16 cellular contexts compared by ENCODE assay signal in genomic region chr19:46730595-46730994, GRCh38. TPM values are rescaled to one million over a fixed set of nuclear protein-coding genes. Genes with fewer than 3 reads are reported as not detected.
DNase-seq lines count a peak whose midpoint lies in the region; ATAC-seq and TF ChIP-seq lines count a peak whose summit lies in the region.
"Had no signal": no experiment of that assay in that cellular context is flagged by ENCODE, and none has a peak within 500 bp of the region (broad histone marks: within the 10 kb centered on the region; RNA-seq: fewer than 3 reads in every experiment).

No MANE protein-coding gene starts in this region.

- no peak overlapping the region for H4K5ac ChIP-seq in IMR-90 (ENCODE audit: low read depth, low read length)

- no peaks in the 10 kb centered on the region for H3K9me3 Mint-ChIP-seq in chondrocyte (ENCODE audit: low read depth)
- H3K9me3 Mint-ChIP-seq: activated naive CD4-positive, alpha-beta T cell treated with anti-CD3 and anti-CD28 coated beads, Interleukin-2, amount 10 ng/mL, durations not matched to agents 7 days and 5 days had no signal

- H2BK15ac ChIP-seq in IMR-90 (ENCODE audit: low read depth, low read length) = no peak overlapping the region

- CTCF ChIA-PET in IMR-90 (lab: Yijun Ruan, JAX) = no interaction called here

- H3K4me3 ChIP-seq in ACC112 (ENCODE audit: low read depth, low read length) (no peak overlapping the region), IMR-90 (ENCODE audit: insufficient read depth, low read depth, low read length) (no peak overlapping the region), neutrophil (ENCODE audit: low read depth in 1 of 2, low read length in 1 of 2) (peak overlapping the region; percentile 68 to 69)

- H2BK5ac ChIP-seq in IMR-90 (ENCODE audit: low read depth, low read length, poor library complexity, severe bottlenecking) = peak overlapping the region; percentile 40

- H3K4ac ChIP-seq in IMR-90 (ENCODE audit: low read depth, low read length) = 0 out of 2 replicates have a peak overlapping the region, but pooled peaks have one; percentile 26

- H3K36me3 Mint-ChIP-seq in chondrocyte (ENCODE audit: low read depth) = peaks cover 24% of the 10 kb centered on the region

- H2BK120ac ChIP-seq in IMR-90 (ENCODE audit: low read depth, low read length) = no peak overlapping the region

- no peaks in the 10 kb centered on the region for H3K27me3 Mint-ChIP-seq in chondrocyte (ENCODE audit: low read depth)
- H3K27me3 Mint-ChIP-seq: activated naive CD4-positive, alpha-beta T cell treated with anti-CD3 and anti-CD28 coated beads, Interleukin-2, amount 10 ng/mL, durations not matched to agents 7 days and 5 days had no signal

- intact Hi-C loops in IMR-90 (cut with micrococcal nuclease) = no loop called here
- intact Hi-C loops in Right ventricle myocardium superior (cut with DNase I) = loop anchor here (10.0 kb wide), 1 partner anchor 126 kb away; the partner anchor contains the start of gene CALM3

- H3K14ac ChIP-seq in IMR-90 (replicated peaks; ENCODE audit: low read depth, low read length) = 0 out of 2 replicates have a peak overlapping the region, but pooled peaks have one; percentile 10

- H3K23ac ChIP-seq in IMR-90 (ENCODE audit: low read depth, low read length) = no peak overlapping the region

- H3K4me1 Mint-ChIP-seq in chondrocyte (ENCODE audit: low read depth) = peaks cover 34% of the 10 kb centered on the region

- H4K8ac ChIP-seq in IMR-90 (ENCODE audit: low read depth in 2 of 2, low read length in 2 of 2) = no peak overlapping the region

- in situ Hi-C loops in IMR-90 (cut with MboI; ENCODE audit: low sequenced_read_pairs) = no loop called here

- no peak overlapping the region for H3K9ac ChIP-seq in IMR-90 (ENCODE audit: low read depth, low read length)
- H3K9ac ChIP-seq: parathyroid adenoma had no signal

- peaks cover 78% of the 10 kb centered on the region for H4K20me1 ChIP-seq in IMR-90 (ENCODE audit: insufficient read depth, low read length)

- peak overlapping the region; percentile 76; the same call in 1 of the 2 replicates for H2AK5ac ChIP-seq in IMR-90 (ENCODE audit: low read depth, low read length)

- dilution Hi-C loops in IMR-90 (cut with HindIII; ENCODE audit: low sequenced_read_pairs, unreplicated experiment) = no loop called here

- H4K91ac ChIP-seq in IMR-90 (ENCODE audit: insufficient read depth, low read depth, low read length) = peak overlapping the region; percentile 23; the same call in 1 of the 2 replicates

- H3K18ac ChIP-seq in IMR-90 (ENCODE audit: low read depth, low read length) = no peak overlapping the region

- no peak overlapping the region for H2BK20ac ChIP-seq in IMR-90 (ENCODE audit: low read depth, low read length)

- ATAC-seq in IMR-90 (ENCODE audit: low read depth) (no peak), HG03095 (IDR thresholded peaks at IDR 0.05; ENCODE audit: unreplicated experiment) (no peak), HG03159 (IDR thresholded peaks at IDR 0.05; ENCODE audit: unreplicated experiment) (no peak), Right ventricle myocardium superior (ENCODE audit: poor library complexity) (no peak)

- H3K36me3 ChIP-seq in ACC112 (ENCODE audit: insufficient read depth, low read length) (0 out of 2 replicates have a peak, but pooled peaks cover 6% of the 10 kb centered on the region), IMR-90 (ENCODE audit: control insufficient read depth, insufficient read depth, low read length) (peaks cover 69% of the 10 kb centered on the region), neutrophil (peaks cover 64% of the 10 kb centered on the region)

- no peak for TF ChIP-seq CTCF in IMR-90 (conservative IDR thresholded peaks at IDR 0.05; ENCODE audit: low read depth, low read length)
- TF ChIP-seq CTCF in chondrocyte (IDR thresholded peaks at IDR 0.05) = no peak
- TF ChIP-seq CTCF in neutrophil (IDR thresholded peaks at IDR 0.05) = no peak

- H3K27me3 ChIP-seq in ACC112 (ENCODE audit: insufficient read depth, low read length) (no peaks in the 10 kb centered on the region), IMR-90 (ENCODE audit: control insufficient read depth, insufficient read depth, low read length) (no peaks in the 10 kb centered on the region), neutrophil (no peaks in the 10 kb centered on the region)

- BruUV-seq in IMR-90 (replicated peaks; lab: Mats Ljungman, UMichigan) = no TSS peak

- WGBS in IMR-90 (ENCODE audit: extremely low coverage in 2 of 2, insufficient read length in 1 of 2), 2 experiments = 96% methylated on average over 14 of the region's 14 CpGs; no CpG with 5 or more reads in 1 of the 2 experiments

- no peak for TF ChIP-seq POLR2A in IMR-90 (IDR thresholded peaks at IDR 0.05; ENCODE audit: low read depth, low read length)

- H3K9me3 ChIP-seq in IMR-90 (ENCODE audit: control insufficient read depth, insufficient read depth, low read length) (no peaks in the 10 kb centered on the region), neutrophil (no peaks in the 10 kb centered on the region)

- peaks cover 38 to 89% of the 10 kb centered on the region in 2 experiments for H3K79me1 ChIP-seq in IMR-90 (ENCODE audit: low read depth in 1 of 2, low read length in 2 of 2)

- no peak overlapping the region for H2AFZ ChIP-seq in ACC112 (ENCODE audit: low read length, unreplicated experiment)
- H2AFZ ChIP-seq in IMR-90 (replicated peaks; ENCODE audit: low read length, poor library complexity) = no peak overlapping the region
- H2AFZ ChIP-seq: parathyroid adenoma had no signal

- no peak overlapping the region for H3K56ac ChIP-seq in IMR-90 (ENCODE audit: extremely low read depth, insufficient read depth, low read length)

- DNase-seq in IMR-90 = no peak
- no peak for DNase-seq in chondrocyte (ENCODE audit: low spot score)
- no peak for DNase-seq in HCEC 1CT
- no peak for DNase-seq in Right ventricle myocardium superior
- DNase-seq: activated CD4-positive, alpha-beta T cell treated with anti-CD3 and anti-CD28 coated beads for 1 hour; activated CD8-positive, alpha-beta memory T cell treated with anti-CD3 and anti-CD28 coated beads, Interleukin-2, amount 50 U/mL, for 48 hours; activated naive CD4-positive, alpha-beta T cell treated with anti-CD3 and anti-CD28 coated beads, Interleukin-2, amount 10 ng/mL, durations not matched to agents 7 days and 5 days; COR-L47; H7; left cardiac atrium; NCI-H1694 had no signal

- peaks cover 17% of the 10 kb centered on the region; the same call in 1 of the 2 replicates for H3K9me1 ChIP-seq in IMR-90 (ENCODE audit: insufficient read depth, low read length)

- peak overlapping the region; percentile 45 for H3K27ac ChIP-seq in ACC112 (ENCODE audit: low read depth, low read length)
- peak overlapping the region; percentile 4; the same call in 1 of the 2 replicates for H3K27ac ChIP-seq in IMR-90 (ENCODE audit: insufficient read depth, low read length)
- peak overlapping the region; percentile 97 for H3K27ac ChIP-seq in neutrophil
- H3K27ac ChIP-seq: parathyroid adenoma had no signal

- POLR2A ChIA-PET in IMR-90 (lab: Charles Lee; ENCODE audit: unreplicated experiment) = no interaction called here

- peak overlapping the region; percentile 82 for H3K27ac Mint-ChIP-seq in chondrocyte (ENCODE audit: unreplicated experiment)

- H3K4me2 ChIP-seq in IMR-90 (ENCODE audit: low read depth, low read length) = no peak overlapping the region

- no peak overlapping the region for H2AK9ac ChIP-seq in IMR-90 (replicated peaks; ENCODE audit: low read depth, low read length, poor library complexity)

- TF ChIP-seq RAD21 in IMR-90 (IDR thresholded peaks at IDR 0.05; ENCODE audit: low read length) = no peak

- no peak overlapping the region for H3K4me3 Mint-ChIP-seq in chondrocyte (ENCODE audit: unreplicated experiment)
- H3K4me3 Mint-ChIP-seq: activated naive CD4-positive, alpha-beta T cell treated with anti-CD3 and anti-CD28 coated beads, Interleukin-2, amount 10 ng/mL, durations not matched to agents 7 days and 5 days had no signal

- H3K4me1 ChIP-seq in ACC112 (ENCODE audit: control insufficient read depth, insufficient read depth, low read length, unreplicated experiment) (peaks cover 27% of the 10 kb centered on the region), IMR-90 (ENCODE audit: control insufficient read depth, insufficient read depth, low read length) (peaks cover 16% of the 10 kb centered on the region), neutrophil (ENCODE audit: control insufficient read depth in 1 of 2, insufficient read depth in 1 of 2, low read depth in 1 of 2, low read length in 1 of 2) (peaks cover 57 to 64% of the 10 kb centered on the region in 2 experiments)
- H3K4me1 ChIP-seq: parathyroid adenoma had no signal

- peaks cover 27% of the 10 kb centered on the region for H3K79me2 ChIP-seq in ACC112 (ENCODE audit: control insufficient read depth, insufficient read depth, low read length, unreplicated experiment)

TF ChIP-seq in IMR-90, 13 proteins besides CTCF, POLR2A, EP300 and RAD21 (continues in another document):
- no peak for TF ChIP-seq NFE2L2 (IDR thresholded peaks at IDR 0.05; ENCODE audit: low read depth, low read length)
- no peak for TF ChIP-seq MAFK (IDR thresholded peaks at IDR 0.05; ENCODE audit: low read depth, low read length)
- no peak for TF ChIP-seq BHLHE40 (IDR thresholded peaks at IDR 0.05; ENCODE audit: low read depth, low read length)
- no peak for TF ChIP-seq CHD1 (IDR thresholded peaks at IDR 0.05; ENCODE audit: low read depth, low read length)

RNA-seq across cellular contexts. Expression of gene PRKD2, which starts 13.7 kb away (rescaled TPM):
- total RNA-seq in IMR-90 (2012; rRNA removed) = 9.9 and 10.0 TPM in 2 replicates
- 18.8 and 19.6 TPM in 2 replicates for polyA plus RNA-seq in IMR-90 (2012; rRNA removed)
- polyA plus RNA-seq in IMR-90 (2012; cell fraction: cytosol; rRNA removed) = 8.8 and 25.6 TPM in 2 replicates
- polyA plus RNA-seq in IMR-90 (2012; cell fraction: nucleus; rRNA removed; ENCODE audit: low replicate concordance) = 44.4 and 97.9 TPM in 2 replicates
- 21.9 to 31.9 TPM (median 23.3 TPM) in 3 replicates for total RNA-seq in chondrocyte
- 10.1 TPM for total RNA-seq in Right ventricle myocardium superior

RNA-seq across cellular contexts. Expression of gene FKRP, which starts 15.3 kb away (rescaled TPM):
- total RNA-seq in IMR-90 (2012; rRNA removed) (5.8 and 6.1 TPM in 2 replicates), chondrocyte (25.2 to 27.7 TPM (median 26.6 TPM) in 3 replicates), Right ventricle myocardium superior (13.9 TPM)
- 25.3 and 28.5 TPM in 2 replicates for polyA plus RNA-seq in IMR-90 (2012; rRNA removed)
- polyA plus RNA-seq in IMR-90 (2012; cell fraction: cytosol; rRNA removed) = 22.3 and 36.1 TPM in 2 replicates
- polyA plus RNA-seq in IMR-90 (2012; cell fraction: nucleus; rRNA removed; ENCODE audit: low replicate concordance) = 50.3 and 64.5 TPM in 2 replicates

RNA-seq across cellular contexts. Expression of gene STRN4, which starts 15.7 kb away (rescaled TPM):
- total RNA-seq in IMR-90 (2012; rRNA removed) (36.7 and 37.8 TPM in 2 replicates), chondrocyte (69.8 to 77.3 TPM (median 76.7 TPM) in 3 replicates), Right ventricle myocardium superior (38.4 TPM)
- 112 and 127 TPM in 2 replicates for polyA plus RNA-seq in IMR-90 (2012; rRNA removed)
- 111 and 127 TPM in 2 replicates for polyA plus RNA-seq in IMR-90 (2012; cell fraction: cytosol; rRNA removed)
- polyA plus RNA-seq in IMR-90 (2012; cell fraction: nucleus; rRNA removed; ENCODE audit: low replicate concordance) = 158 and 365 TPM in 2 replicates

RNA-seq across cellular contexts. Expression of gene SLC1A5, which starts 57.8 kb away (rescaled TPM):
- 105 and 142 TPM in 2 replicates for total RNA-seq in IMR-90 (2012; rRNA removed)
- 155 and 171 TPM in 2 replicates for polyA plus RNA-seq in IMR-90 (2012; rRNA removed)
- polyA plus RNA-seq in IMR-90 (2012; cell fraction: cytosol; rRNA removed) = 117 and 213 TPM in 2 replicates
- 88.4 and 128 TPM in 2 replicates for polyA plus RNA-seq in IMR-90 (2012; cell fraction: nucleus; rRNA removed; ENCODE audit: low replicate concordance)
- 77.3 to 310 TPM (median 304 TPM) in 3 replicates for total RNA-seq in chondrocyte
- 7.0 TPM for total RNA-seq in Right ventricle myocardium superior

Comparison
In these comparisons a context has a peak if more than half of its experiments do, and no peak if none do; other contexts are left out.
1. H3K27ac ChIP-seq: peak in every context shown above with its lines; median percentile 97 in neutrophil; 45 in ACC112; 4 in IMR-90.
2. H3K4me3 ChIP-seq: peak in neutrophil (2 of 2); none in ACC112 (single experiment) and IMR-90 (single experiment).